9 cellular contexts compared by ENCODE assay signal in genomic region chr7:123643495-123644428, GRCh38. TPM values are rescaled to one million over a fixed set of nuclear protein-coding genes. Genes with fewer than 3 reads are reported as not detected.
DNase-seq lines count a peak whose midpoint lies in the region; TF ChIP-seq lines count a peak whose summit lies in the region.
"Had no signal": no experiment of that assay in that cellular context is flagged by ENCODE, and none has a peak within 500 bp of the region (broad histone marks: within the 10 kb centered on the region; RNA-seq: fewer than 3 reads in every experiment).

No MANE protein-coding gene starts in this region.

- DNase-seq in HCEC 1CT (peak; percentile 54), NCI-H69 (lab: John Stamatoyannopoulos, UW) (peak; percentile 96), esophagus muscularis mucosa (ENCODE audit: extremely low spot score) (no peak), ovary (peak in 2 of 5 donors; percentile 16 to 25), NCI-H524 treated with DMSO at 0.1 percent for 48 hours (lab: John Stamatoyannopoulos, UW) (no peak), GM10266 (ENCODE audit: extremely low spot score) (no peak)
- DNase-seq in effector memory CD4-positive, alpha-beta T cell = no peak
- DNase-seq in stimulated activated naive CD4-positive, alpha-beta T cell (lab: John Stamatoyannopoulos, UW) = no peak

- H3K27me3 ChIP-seq in esophagus muscularis mucosa (no peaks in the 10 kb centered on the region), ovary (no peaks in the 10 kb centered on the region)
- no peaks in the 10 kb centered on the region for H3K27me3 ChIP-seq in effector memory CD4-positive, alpha-beta T cell (replicated peaks; ENCODE audit: control insufficient read depth, insufficient read depth, low read length, poor library complexity, severe bottlenecking)

- peak overlapping the region in 3 of 4 donors; percentile 12 to 35 (median 25) for H3K4me3 ChIP-seq in esophagus muscularis mucosa
- peak overlapping the region; percentile 4 for H3K4me3 ChIP-seq in ovary
- no peak overlapping the region for H3K4me3 ChIP-seq in effector memory CD4-positive, alpha-beta T cell (ENCODE audit: insufficient read depth, low read depth, low read length, poor library complexity, severe bottlenecking)
- H3K4me3 ChIP-seq: lung had no signal

- TF ChIP-seq POLR2A in esophagus muscularis mucosa (IDR thresholded peaks at IDR 0.05; ENCODE audit: low read depth) (no peak), ovary (IDR thresholded peaks at IDR 0.05) (no peak)

- TF ChIP-seq CTCF in esophagus muscularis mucosa (IDR thresholded peaks at IDR 0.05) = no peak
- TF ChIP-seq CTCF in ovary (IDR thresholded peaks at IDR 0.05) = no peak
- TF ChIP-seq CTCF in GM10266 (IDR thresholded peaks at IDR 0.05; ENCODE audit: control insufficient read depth, insufficient read depth, low read depth, missing control alignments) = no peak

- no peak for TF ChIP-seq EP300 in esophagus muscularis mucosa (IDR thresholded peaks at IDR 0.05)
- no peak for TF ChIP-seq EP300 in ovary (IDR thresholded peaks at IDR 0.05)

- 35% methylated on average over 6 of the region's 6 CpGs for WGBS in esophagus muscularis mucosa
- 14 to 18% (median 14%) methylated on average over 6 of the region's 6 CpGs for WGBS in ovary, 3 donors

- peaks cover 7 to 14% (median 13%) of the 10 kb centered on the region in 4 donors for H3K4me1 ChIP-seq in esophagus muscularis mucosa
- peaks cover 10% of the 10 kb centered on the region for H3K4me1 ChIP-seq in ovary (ENCODE audit: insufficient read depth)
- no peaks in the 10 kb centered on the region for H3K4me1 ChIP-seq in effector memory CD4-positive, alpha-beta T cell (ENCODE audit: control insufficient read depth, insufficient read depth, low read length, poor library complexity, severe bottlenecking)

- H3K27ac ChIP-seq in esophagus muscularis mucosa (replicated peaks in 1 of 4) = peak overlapping the region in 1 of 4 donors; percentile 31
- no peak overlapping the region for H3K27ac ChIP-seq in ovary
- no peak overlapping the region for H3K27ac ChIP-seq in effector memory CD4-positive, alpha-beta T cell (ENCODE audit: insufficient read depth, low read length, poor library complexity, severe bottlenecking)

- no peaks in the 10 kb centered on the region for H3K36me3 ChIP-seq in esophagus muscularis mucosa
- no peaks in the 10 kb centered on the region for H3K36me3 ChIP-seq in ovary
- no peaks in the 10 kb centered on the region for H3K36me3 ChIP-seq in effector memory CD4-positive, alpha-beta T cell (ENCODE audit: control insufficient read depth, insufficient read depth, low read length)

- H3K9me3 ChIP-seq in esophagus muscularis mucosa = no peaks in the 10 kb centered on the region
- no peaks in the 10 kb centered on the region for H3K9me3 ChIP-seq in ovary
- no peaks in the 10 kb centered on the region for H3K9me3 ChIP-seq in effector memory CD4-positive, alpha-beta T cell (ENCODE audit: control insufficient read depth, low read length)

- intact Hi-C loops in esophagus muscularis mucosa (cut with DNase I) (no loop called here), ovary (cut with DNase I) (no loop called here)

RNA-seq across cellular contexts. Expression of gene LMOD2, which starts 11.9 kb away (rescaled TPM):
- total RNA-seq in esophagus muscularis mucosa (not detected), ovary (under 1 TPM in 1 of 7 donors, not detected in 6; 0.15 TPM)
- polyA plus RNA-seq in ovary = under 1 TPM in 1 of 2 donors, not detected in 1; 0.07 TPM
- polyA plus RNA-seq: lung had no signal

RNA-seq across cellular contexts. Expression of gene ASB15, which starts 42.1 kb away (rescaled TPM):
- total RNA-seq in esophagus muscularis mucosa (not detected), ovary (not detected)
- polyA plus RNA-seq in ovary = not detected
- total RNA-seq: lung had no signal
- polyA plus RNA-seq: lung had no signal

Comparison
In these comparisons a context has a peak if more than half of its experiments do, and no peak if none do; other contexts are left out.
1. DNase-seq: peak in HCEC 1CT (single experiment) and NCI-H69 (single experiment); none in esophagus muscularis mucosa (single experiment), NCI-H524 treated with DMSO at 0.1 percent for 48 hours (single experiment), effector memory CD4-positive, alpha-beta T cell (0 of 3), GM10266 (single experiment) and stimulated activated naive CD4-positive, alpha-beta T cell (0 of 6).